In genomic region chr17:75524971-75525805, GRCh38 we compare ENCODE assay signal across 8 cellular contexts.
DNase-seq lines count a peak whose midpoint lies in the region; ATAC-seq and TF ChIP-seq lines count a peak whose summit lies in the region.

Gene LLGL2, plus strand, starts transcription at chr17:75525697. Its CDS starts 17,730 bp downstream, at chr17:75543427.

- peak; percentile 48 for TF ChIP-seq CTCF in GM12873 (IDR thresholded peaks at IDR 0.05; ENCODE audit: insufficient read depth, low read depth, low read length, missing control alignments)

- H3K4me1 ChIP-seq in iPS-15b (ENCODE audit: control insufficient read depth, insufficient read depth, low read length): peaks cover 2% of the 10 kb centered on the region

- DNase-seq in NCI-H1694 treated with DMSO at 0.1 percent for 48 hours (lab: John Stamatoyannopoulos, UW) (peak; percentile 28), T1000 (lab: John Stamatoyannopoulos, UW) (peak; percentile 31), astrocyte of the hippocampus (ENCODE audit: low read depth, low spot score) (peak; percentile 85), KG1 (lab: John Stamatoyannopoulos, UW) (no peak)
- DNase-seq in stimulated activated CD4-positive, alpha-beta T cell treated with anti-CD3 and anti-CD28 coated beads, Interleukin-12 subunit alpha, Interleukin-12 subunit beta, amount 100 ng/mL, for 24 hours (ENCODE audit: low read depth in 2 of 2): peak; percentile 57 to 63

- H3K27me3 ChIP-seq in iPS-15b (ENCODE audit: control insufficient read depth, insufficient read depth, low read length): peaks cover 3% of the 10 kb centered on the region

- H3K9ac ChIP-seq in iPS-15b (ENCODE audit: low read depth, low read length): peak within 1 kb of the TSS; percentile 76

- ATAC-seq in HG02840 (IDR thresholded peaks at IDR 0.05; ENCODE audit: low FRiP score, unreplicated experiment): peak; percentile 88

- peaks cover 18% of the 10 kb centered on the region for H3K36me3 ChIP-seq in iPS-15b (ENCODE audit: control insufficient read depth, insufficient read depth, low read length)

- peak within 1 kb of the TSS; percentile 69 for H3K4me3 ChIP-seq in iPS-15b (ENCODE audit: low read depth, low read length)

- no peaks in the 10 kb centered on the region for H3K9me3 ChIP-seq in iPS-15b (ENCODE audit: control insufficient read depth, insufficient read depth, low read length)
